1 cellular context compared by ENCODE assay signal in the genomic region with DNA sequence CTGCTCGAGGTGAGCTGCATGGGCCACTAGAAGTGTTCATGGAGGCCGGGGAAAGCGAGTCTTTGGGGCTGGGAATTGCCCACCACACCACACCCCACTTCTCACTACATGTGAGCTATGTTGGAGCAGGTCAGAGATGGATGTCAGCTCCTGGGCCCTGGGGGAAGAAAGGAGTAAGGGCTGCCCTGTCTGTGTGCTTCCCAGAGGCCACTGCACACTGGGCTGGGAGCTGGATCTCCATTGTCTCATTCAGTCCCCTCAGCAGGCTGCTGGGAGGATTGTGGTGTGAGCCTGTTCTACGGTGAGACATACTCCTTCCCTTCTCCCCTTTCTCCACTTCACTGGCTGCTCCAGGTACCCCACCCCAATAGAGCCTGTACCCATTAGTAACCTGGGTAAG.
TF ChIP-seq lines count a peak whose summit lies in the region.

No MANE protein-coding gene starts in this region.

TF ChIP-seq in A549, 52 proteins besides CTCF, POLR2A, EP300 and RAD21:
- TF ChIP-seq, protein P1, sequence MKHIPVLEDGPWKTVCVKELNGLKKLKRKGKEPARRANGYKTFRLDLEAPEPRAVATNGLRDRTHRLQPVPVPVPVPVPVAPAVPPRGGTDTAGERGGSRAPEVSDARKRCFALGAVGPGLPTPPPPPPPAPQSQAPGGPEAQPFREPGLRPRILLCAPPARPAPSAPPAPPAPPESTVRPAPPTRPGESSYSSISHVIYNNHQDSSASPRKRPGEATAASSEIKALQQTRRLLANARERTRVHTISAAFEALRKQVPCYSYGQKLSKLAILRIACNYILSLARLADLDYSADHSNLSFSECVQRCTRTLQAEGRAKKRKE (CRISPR knock-in tag; IDR thresholded peaks at IDR 0.05; ENCODE audit: low read depth): no peak
- TF ChIP-seq NR3C1 (IDR thresholded peaks at IDR 0.05): no peak
- no peak for TF ChIP-seq FOXS1 (CRISPR knock-in tag; IDR thresholded peaks at IDR 0.05)
- TF ChIP-seq, protein P2, sequence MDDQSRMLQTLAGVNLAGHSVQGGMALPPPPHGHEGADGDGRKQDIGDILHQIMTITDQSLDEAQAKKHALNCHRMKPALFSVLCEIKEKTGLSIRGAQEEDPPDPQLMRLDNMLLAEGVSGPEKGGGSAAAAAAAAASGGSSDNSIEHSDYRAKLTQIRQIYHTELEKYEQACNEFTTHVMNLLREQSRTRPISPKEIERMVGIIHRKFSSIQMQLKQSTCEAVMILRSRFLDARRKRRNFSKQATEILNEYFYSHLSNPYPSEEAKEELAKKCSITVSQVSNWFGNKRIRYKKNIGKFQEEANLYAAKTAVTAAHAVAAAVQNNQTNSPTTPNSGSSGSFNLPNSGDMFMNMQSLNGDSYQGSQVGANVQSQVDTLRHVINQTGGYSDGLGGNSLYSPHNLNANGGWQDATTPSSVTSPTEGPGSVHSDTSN (IDR thresholded peaks at IDR 0.05): no peak
- TF ChIP-seq, protein P3, sequence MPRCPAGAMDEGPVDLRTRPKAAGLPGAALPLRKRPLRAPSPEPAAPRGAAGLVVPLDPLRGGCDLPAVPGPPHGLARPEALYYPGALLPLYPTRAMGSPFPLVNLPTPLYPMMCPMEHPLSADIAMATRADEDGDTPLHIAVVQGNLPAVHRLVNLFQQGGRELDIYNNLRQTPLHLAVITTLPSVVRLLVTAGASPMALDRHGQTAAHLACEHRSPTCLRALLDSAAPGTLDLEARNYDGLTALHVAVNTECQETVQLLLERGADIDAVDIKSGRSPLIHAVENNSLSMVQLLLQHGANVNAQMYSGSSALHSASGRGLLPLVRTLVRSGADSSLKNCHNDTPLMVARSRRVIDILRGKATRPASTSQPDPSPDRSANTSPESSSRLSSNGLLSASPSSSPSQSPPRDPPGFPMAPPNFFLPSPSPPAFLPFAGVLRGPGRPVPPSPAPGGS (IDR thresholded peaks at IDR 0.05): no peak
- no peak for TF ChIP-seq FOSB (CRISPR knock-in tag; IDR thresholded peaks at IDR 0.05)
- no peak for TF ChIP-seq EHMT2 (IDR thresholded peaks at IDR 0.05; ENCODE audit: low read depth)
- no peak for TF ChIP-seq CEBPB (IDR thresholded peaks at IDR 0.05)
- no peak for TF ChIP-seq RCOR1 (IDR thresholded peaks at IDR 0.05; ENCODE audit: low read depth, low read length)
- no peak for TF ChIP-seq NFE2L2 (conservative IDR thresholded peaks at IDR 0.05; ENCODE audit: low read length)
- no peak for TF ChIP-seq ZSCAN20 (CRISPR knock-in tag; IDR thresholded peaks at IDR 0.05)
- no peak for TF ChIP-seq MAFK (IDR thresholded peaks at IDR 0.05; ENCODE audit: partially characterized antibody)
- TF ChIP-seq HEYL (CRISPR knock-in tag; IDR thresholded peaks at IDR 0.05): no peak
- TF ChIP-seq TFCP2L1 (CRISPR knock-in tag; IDR thresholded peaks at IDR 0.05): no peak
